In genomic region chr13:101911752-101912151, GRCh38 we compare ENCODE assay signal across 21 cellular contexts.
"Had no signal": no experiment of that assay in that cellular context is flagged by ENCODE, and none has a peak within 500 bp of the region (broad histone marks: within the 10 kb centered on the region; RNA-seq: fewer than 3 reads in every experiment).

No MANE protein-coding gene starts in this region.

- H3K4me2 ChIP-seq: hepatocyte had no signal

- DNase-seq: dermis blood vessel endothelial cell; dorsolateral prefrontal cortex; effector CD4-positive, alpha-beta T cell; effector memory CD4-positive, alpha-beta T cell; foreskin keratinocyte; heart left ventricle; hypothalamus; immature natural killer cell; left cardiac atrium; left lung; left ventricle myocardium superior; lower lobe of right lung; mesenchymal stem cell; mucosa of descending colon; naive B cell had no signal

- H3K79me2 ChIP-seq: hepatocyte had no signal

- H3K36me3 ChIP-seq: esophagus muscularis mucosa, gastroesophageal sphincter, heart left ventricle, left lung, lower lobe of right lung had no signal

- H3K9me3 ChIP-seq: esophagus muscularis mucosa, gastroesophageal sphincter, heart left ventricle, left lung, lower lobe of right lung, mucosa of descending colon had no signal

- H3K4me3 ChIP-seq: coronary artery, dorsolateral prefrontal cortex, esophagus muscularis mucosa, gastroesophageal sphincter, heart left ventricle, hepatocyte, left lung, lower lobe of right lung, mucosa of descending colon had no signal

- FAIRE-seq: colon, keratinocyte had no signal

- H3K27ac ChIP-seq: coronary artery, dorsolateral prefrontal cortex, esophagus muscularis mucosa, foreskin keratinocyte, gastroesophageal sphincter, heart left ventricle, hepatocyte, left lung, lower lobe of right lung had no signal

- H2AFZ ChIP-seq: hepatocyte had no signal
